In the genomic region with DNA sequence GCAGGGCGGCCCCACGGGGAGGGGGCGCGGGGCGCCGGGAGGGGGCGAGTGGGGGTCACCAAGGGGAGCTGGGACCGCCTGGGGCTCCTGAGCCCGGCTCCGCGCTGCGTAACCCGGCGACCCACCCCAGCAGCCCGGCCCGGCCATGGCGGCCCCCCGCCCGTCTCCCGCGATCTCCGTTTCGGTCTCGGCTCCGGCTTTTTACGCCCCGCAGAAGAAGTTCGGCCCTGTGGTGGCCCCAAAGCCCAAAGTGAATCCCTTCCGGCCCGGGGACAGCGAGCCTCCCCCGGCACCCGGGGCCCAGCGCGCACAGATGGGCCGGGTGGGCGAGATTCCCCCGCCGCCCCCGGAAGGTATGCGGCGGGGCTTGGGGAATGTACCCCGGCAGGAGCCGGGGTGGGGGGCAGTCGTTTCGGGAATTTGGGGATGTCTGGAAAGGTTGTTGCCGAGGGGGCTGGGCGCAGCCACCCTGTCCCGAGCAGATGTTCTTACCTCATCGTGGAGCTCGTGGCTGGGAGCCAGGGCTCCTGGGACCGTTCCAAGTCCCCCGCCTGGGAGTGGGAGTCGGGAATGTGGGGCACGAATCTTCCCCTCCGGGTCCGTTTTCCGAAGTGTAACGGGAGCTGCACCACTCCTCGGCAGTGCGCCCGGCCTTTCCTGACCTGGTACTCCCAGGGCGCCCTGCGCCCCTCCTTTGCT, we compare ENCODE assay signal across 8 cellular contexts. TPM values are rescaled to one million over a fixed set of nuclear protein-coding genes. Genes with fewer than 3 reads are reported as not detected.
DNase-seq lines count a peak whose midpoint lies in the region; ATAC-seq, FAIRE-seq and TF ChIP-seq lines count a peak whose summit lies in the region.

No MANE protein-coding gene starts in this region.

- H3K4me1 ChIP-seq in A549 (peaks cover 47% of the 10 kb centered on the region), Peyer's patch (peaks cover 0 to 53% (median 28%) of the 10 kb centered on the region in 4 donors), mesendoderm (ENCODE audit: control insufficient read depth, low read depth, low read length) (peaks cover 22% of the 10 kb centered on the region), thymus (ENCODE audit: control insufficient read depth, insufficient read depth, low read length) (peaks cover 11% of the 10 kb centered on the region)

- H3K9me3 ChIP-seq in A549, result no peaks in the 10 kb centered on the region
- H3K9me3 ChIP-seq in Peyer's patch, result no peaks in the 10 kb centered on the region
- no peaks in the 10 kb centered on the region for H3K9me3 ChIP-seq in thymus (ENCODE audit: control insufficient read depth)

- CTCF ChIA-PET in A549 (lab: Yijun Ruan, JAX), result interaction anchor here (0.9 to 3.0 kb wide), 3 partner anchors 21 to 141 kb away, joined by 3 to 24 read pairs (median 3); no protein-coding TSS in a partner anchor

- FAIRE-seq in A549 (lab: Jason Lieb, UNC), result no peak

- H3K27ac ChIP-seq in A549 (peak overlapping the region; percentile 99 to 100), Peyer's patch (peak overlapping the region; percentile 94 to 99 (median 99)), dorsolateral prefrontal cortex (peak overlapping the region; percentile 80 to 100 (median 97)), mesendoderm (ENCODE audit: low read depth, low read length) (peak overlapping the region; percentile 71), thymus (ENCODE audit: low read depth) (peak overlapping the region; percentile 96)

- DNase-seq in A549 (ENCODE audit: low read depth in 1 of 2, low spot score in 1 of 2) (peak in 1 of 2 experiments; percentile 50), Peyer's patch (peak in 2 of 3 donors; percentile 72 to 77), dorsolateral prefrontal cortex (peak in 9 of 10 donors; percentile 49 to 78 (median 69)), mesendoderm (no peak), GDM1 (lab: John Stamatoyannopoulos, UW) (no peak)

- 0% methylated on average over 6 of the region's 64 CpGs for WGBS in A549 (ENCODE audit: missing lambda C conversion rate)
- no CpG with 5 or more reads among the region's 64 CpGs for WGBS in mesendoderm (ENCODE audit: extremely low coverage, insufficient coverage, low lambda C conversion rate)
- 6% methylated on average over 64 of the region's 64 CpGs for WGBS in thymus

- intact Hi-C loops in dorsolateral prefrontal cortex (cut with DNase I), result loop anchor here in 1 of 2 donors (5.0 kb wide), 2 partner anchors 36 to 94 kb away; a partner anchor contains a TSS

- peak overlapping the region; percentile 99 for H3K18ac ChIP-seq in mesendoderm (ENCODE audit: low read length)

- no peak overlapping the region for H2AK5ac ChIP-seq in mesendoderm (ENCODE audit: low read length)

- TF ChIP-seq EP300 in A549 (IDR thresholded peaks at IDR 0.05), result no peak

- peak overlapping the region; percentile 1 for H3K23ac ChIP-seq in mesendoderm (ENCODE audit: low read length)

- H3K9ac ChIP-seq in mesendoderm (ENCODE audit: low read length), result peak overlapping the region; percentile 94

- H3K79me2 ChIP-seq in mesendoderm (ENCODE audit: control insufficient read depth, insufficient read depth, low read length), result peaks cover 59% of the 10 kb centered on the region

- peak overlapping the region; percentile 50 for H2BK5ac ChIP-seq in mesendoderm (ENCODE audit: low read length)

- ATAC-seq in A549 (peak; percentile 0 to 2; a peak in 2 of 6 replicates), GM18505 (IDR thresholded peaks at IDR 0.05; ENCODE audit: unreplicated experiment) (peak; percentile 21), HG02973 (IDR thresholded peaks at IDR 0.05; ENCODE audit: unreplicated experiment) (peak; percentile 12)

- peaks cover 33% of the 10 kb centered on the region for H3K79me1 ChIP-seq in mesendoderm (ENCODE audit: low read length)

- H3K4ac ChIP-seq in mesendoderm (ENCODE audit: low read depth, low read length), result peak overlapping the region; percentile 61

- TF ChIP-seq CTCF in A549 (IDR thresholded peaks at IDR 0.05) (no peak), Peyer's patch (IDR thresholded peaks at IDR 0.05) (no peak), dorsolateral prefrontal cortex (IDR thresholded peaks at IDR 0.05 in 54 of 56, conservative IDR thresholded peaks at IDR 0.05 in 2 of 56; ENCODE audit: low read depth in 1 of 56, partially characterized antibody in 56 of 56) (peak in 1 of 56 donors; percentile 12)

- POLR2A ChIA-PET in A549 (lab: Yijun Ruan, JAX), result interaction anchor here (0.6 kb wide), 2 partner anchors 11 to 34 kb away, joined by 3 read pairs; no protein-coding TSS in a partner anchor

- no peak overlapping the region for H2BK120ac ChIP-seq in mesendoderm (ENCODE audit: low read depth, low read length)

- no peak overlapping the region for H4K5ac ChIP-seq in mesendoderm (ENCODE audit: low read length)

- H3K4me2 ChIP-seq in A549 (peak overlapping the region; percentile 83), mesendoderm (ENCODE audit: low read length) (peak overlapping the region; percentile 84)

- H3K4me3 ChIP-seq in A549, result peak overlapping the region; percentile 100
- peak overlapping the region; percentile 77 to 100 (median 87) for H3K4me3 ChIP-seq in Peyer's patch
- H3K4me3 ChIP-seq in dorsolateral prefrontal cortex, result peak overlapping the region; percentile 71 to 99 (median 91)
- peak overlapping the region; percentile 81 for H3K4me3 ChIP-seq in mesendoderm (ENCODE audit: low read length)
- H3K4me3 ChIP-seq in thymus (ENCODE audit: low read length), result peak overlapping the region; percentile 89

- no peak overlapping the region for H2BK15ac ChIP-seq in mesendoderm (replicated peaks; ENCODE audit: low read depth)

- no peaks in the 10 kb centered on the region for H3K36me3 ChIP-seq in Peyer's patch
- H3K36me3 ChIP-seq in mesendoderm (ENCODE audit: control insufficient read depth, insufficient read depth, low read length), result peaks cover 6% of the 10 kb centered on the region
- no peaks in the 10 kb centered on the region for H3K36me3 ChIP-seq in thymus (ENCODE audit: control insufficient read depth, insufficient read depth)

- peak overlapping the region; percentile 86 for H3K56ac ChIP-seq in mesendoderm (ENCODE audit: low read length)

- TF ChIP-seq RAD21 in A549 (conservative IDR thresholded peaks at IDR 0.05 in 1 of 2, IDR thresholded peaks at IDR 0.05 in 1 of 2), result no peak

- H3K27me3 ChIP-seq in Peyer's patch, result no peaks in the 10 kb centered on the region
- H3K27me3 ChIP-seq in dorsolateral prefrontal cortex, result no peaks in the 10 kb centered on the region
- no peaks in the 10 kb centered on the region for H3K27me3 ChIP-seq in mesendoderm (ENCODE audit: insufficient read depth, low read length, poor library complexity)
- H3K27me3 ChIP-seq in thymus (ENCODE audit: control insufficient read depth, insufficient read depth), result peaks cover 10% of the 10 kb centered on the region

- peak overlapping the region; percentile 77 for H4K8ac ChIP-seq in mesendoderm (ENCODE audit: low read depth, low read length)

- TF ChIP-seq POLR2A in A549 (IDR thresholded peaks at IDR 0.05; ENCODE audit: low read length), result no peak
- TF ChIP-seq POLR2A in GM18505 (IDR thresholded peaks at IDR 0.05; ENCODE audit: borderline replicate concordance, extremely low read depth, insufficient read depth, insufficient read length), result no peak
- no peak for TF ChIP-seq POLR2A in Peyer's patch (IDR thresholded peaks at IDR 0.05)

TF ChIP-seq in A549, 52 proteins besides CTCF, POLR2A, EP300 and RAD21:
- no peak for TF ChIP-seq RCOR1 (IDR thresholded peaks at IDR 0.05; ENCODE audit: low read depth, low read length)
- TF ChIP-seq JUN (IDR thresholded peaks at IDR 0.05), result peak in 1 of 2 experiments; percentile 19; a peak in 2 of 5 replicates

RNA-seq across cellular contexts. Expression of a gene that starts 0.4 kb away (rescaled TPM):
- polyA plus RNA-seq in A549 (2011; rRNA removed) (13.3 and 24.5 TPM in 2 replicates), A549 (2017; fragmentation: RNase III; extraction: RNeasy Plus Mini Kit Qiagen cat#74134 plus additional on column Dnase treatment) (109 to 124 TPM (median 119 TPM) in 3 replicates), thymus (113 TPM)
- polyA plus RNA-seq in A549 (2012; cell fraction: cytosol; rRNA removed), result 89.4 and 115 TPM in 2 replicates
- 182 and 185 TPM in 2 replicates for polyA plus RNA-seq in A549 (2012; cell fraction: nucleus; rRNA removed)
- 37.2 and 58.9 TPM in 2 replicates for polyA minus RNA-seq in A549 (2011; rRNA and poly(A)+ RNA removed)
- total RNA-seq in Peyer's patch (10 to 100 TPM; 47.0 to 88.0 (median 55.9) TPM), dorsolateral prefrontal cortex (100 to 1,000 TPM in 70 of 120 experiments, 10 to 100 TPM in 50; 67.5 to 174 (median 103) TPM)
- polyA plus RNA-seq in mesendoderm (2013, experiment 1 of 2), result 368 TPM
- 379 TPM for polyA plus RNA-seq in mesendoderm (2013, experiment 2 of 2)

RNA-seq across cellular contexts. Expression of a gene that starts 19.1 kb away (rescaled TPM):
- polyA plus RNA-seq in A549 (2011; rRNA removed), result 0.52 and 0.78 TPM in 2 replicates
- 0.15 and 0.18 TPM in 2 replicates for polyA plus RNA-seq in A549 (2012; cell fraction: cytosol; rRNA removed)
- 0.19 and 0.50 TPM in 2 replicates for polyA plus RNA-seq in A549 (2012; cell fraction: nucleus; rRNA removed)
- polyA plus RNA-seq in A549 (2017; fragmentation: RNase III; extraction: RNeasy Plus Mini Kit Qiagen cat#74134 plus additional on column Dnase treatment), result 0.16 to 0.32 TPM (median 0.19 TPM) in 3 replicates
- 0.83 and 1.3 TPM in 2 replicates for polyA minus RNA-seq in A549 (2011; rRNA and poly(A)+ RNA removed)
- under 1 TPM in 3 of 4 donors, not detected in 1; 0.66 to 0.83 (median 0.80) TPM for total RNA-seq in Peyer's patch
- total RNA-seq in dorsolateral prefrontal cortex, result 100 to 1,000 TPM in 114 of 120 experiments, 10 to 100 TPM in 6; 83.0 to 177 (median 133) TPM
- 10.5 TPM for polyA plus RNA-seq in mesendoderm (2013, experiment 1 of 2)
- polyA plus RNA-seq in mesendoderm (2013, experiment 2 of 2), result 10.1 TPM
- 0.68 TPM for polyA plus RNA-seq in thymus

RNA-seq across cellular contexts. Expression of a gene that starts 27.1 kb away (rescaled TPM):
- polyA plus RNA-seq in A549 (2011; rRNA removed) (not detected in 2 replicates), A549 (2017; fragmentation: RNase III; extraction: RNeasy Plus Mini Kit Qiagen cat#74134 plus additional on column Dnase treatment) (not detected in 3 replicates), thymus (12.5 TPM)
- not detected in 2 replicates for polyA plus RNA-seq in A549 (2012; cell fraction: cytosol; rRNA removed)
- polyA plus RNA-seq in A549 (2012; cell fraction: nucleus; rRNA removed), result not detected in 2 replicates
- polyA minus RNA-seq in A549 (2011; rRNA and poly(A)+ RNA removed), result not detected in 2 replicates
- total RNA-seq in Peyer's patch (10 to 100 TPM; 52.5 to 81.3 (median 63.9) TPM), dorsolateral prefrontal cortex (1 to 10 TPM in 16 of 120 experiments, under 1 TPM in 70, not detected in 34; 0.17 to 2.5 (median 0.62) TPM)
- 85.6 TPM for polyA plus RNA-seq in mesendoderm (2013, experiment 1 of 2)
- polyA plus RNA-seq in mesendoderm (2013, experiment 2 of 2), result 80.8 TPM

Comparison
In these comparisons a context has a peak if more than half of its experiments do, and no peak if none do; other contexts are left out.
1. DNase-seq: peak in Peyer's patch (2 of 3) and dorsolateral prefrontal cortex (9 of 10); none in mesendoderm (single experiment) and GDM1 (single experiment).
2. RNA of a gene that starts 19.1 kb away (total RNA-seq): 83.0 to 177 TPM in dorsolateral prefrontal cortex; 0.66 to 0.83 TPM in Peyer's patch; every median in the first group is over 10 times any median in the second.
3. RNA of a gene that starts 27.1 kb away (total RNA-seq): 52.5 to 81.3 TPM in Peyer's patch; 0.17 to 2.5 TPM in dorsolateral prefrontal cortex; every median in the first group is over 10 times any median in the second.
4. Peak in every context shown above with its lines, with median percentiles within 50 percentile points of each other: ATAC-seq, H3K27ac ChIP-seq and H3K4me3 ChIP-seq.